ENCODE assay signal across 9 cellular contexts in genomic region chr12:83823386-83824045, GRCh38.
A peak's percentile ranks its signal among the peaks of the same experiment; 100 is the strongest.
DNase-seq lines count a peak whose midpoint lies in the region; ATAC-seq, FAIRE-seq and TF ChIP-seq lines count a peak whose summit lies in the region.
"Had no signal": no experiment of that assay in that cellular context is flagged by ENCODE, and none has a peak within 500 bp of the region (broad histone marks: within the 10 kb centered on the region; RNA-seq: fewer than 3 reads in every experiment).

No MANE protein-coding gene starts in this region.

- H4K5ac ChIP-seq in mesendoderm (ENCODE audit: low read length) = no peak overlapping the region

- H3K27ac ChIP-seq in K562 (ENCODE audit: extremely low read depth, low read depth, low read length) (no peak overlapping the region), mesendoderm (ENCODE audit: low read depth, low read length) (no peak overlapping the region)
- H3K27ac ChIP-seq: VCaP had no signal

- H4K20me1 ChIP-seq in K562 (replicated peaks; ENCODE audit: control insufficient read depth, insufficient read depth, low read length) = no peaks in the 10 kb centered on the region

- peak in 1 of 2 experiments; percentile 49; a peak in 3 of 4 replicates for TF ChIP-seq RAD21 in K562 (CRISPR knock-in tag; conservative IDR thresholded peaks at IDR 0.05 in 1 of 2, IDR thresholded peaks at IDR 0.05 in 1 of 2)

- no peak for TF ChIP-seq EP300 in K562 (IDR thresholded peaks at IDR 0.05; ENCODE audit: low read length)

- no peaks in the 10 kb centered on the region; the same call in 1 of the 2 replicates for H3K9me3 ChIP-seq in K562 (replicated peaks; ENCODE audit: control insufficient read depth, insufficient read depth, low read depth, low read length)

- H2BK5ac ChIP-seq in mesendoderm (ENCODE audit: low read length) = no peak overlapping the region

- H3K4me2 ChIP-seq in K562 (ENCODE audit: insufficient read depth, low read length) = no peak overlapping the region
- no peak overlapping the region for H3K4me2 ChIP-seq in mesendoderm (ENCODE audit: low read length)

- H3K23ac ChIP-seq in mesendoderm (ENCODE audit: low read length) = no peak overlapping the region

- H2BK15ac ChIP-seq in mesendoderm (replicated peaks; ENCODE audit: low read depth) = no peak overlapping the region

- CTCF ChIA-PET in K562 (lab: Yijun Ruan, JAX; ENCODE audit: low intra/inter-chr PET ratio) = no interaction called here

- H3K9ac ChIP-seq in K562 (ENCODE audit: insufficient read depth in 1 of 2, low read depth in 2 of 2, low read length in 2 of 2) (no peak overlapping the region), mesendoderm (ENCODE audit: low read length) (no peak overlapping the region)

- H2AK5ac ChIP-seq in mesendoderm (ENCODE audit: low read length) = no peak overlapping the region

- H3K56ac ChIP-seq in mesendoderm (ENCODE audit: low read length) = no peak overlapping the region

- H3K4me1 ChIP-seq in K562 (replicated peaks in 1 of 2; ENCODE audit: control insufficient read depth in 2 of 2, insufficient read depth in 2 of 2, low read length in 2 of 2) (no peaks in the 10 kb centered on the region), mesendoderm (ENCODE audit: control insufficient read depth, low read depth, low read length) (no peaks in the 10 kb centered on the region)

- H3K27me3 ChIP-seq in K562 (ENCODE audit: control insufficient read depth in 2 of 2, insufficient read depth in 2 of 2, low read length in 2 of 2) (no peaks in the 10 kb centered on the region), mesendoderm (ENCODE audit: insufficient read depth, low read length, poor library complexity) (no peaks in the 10 kb centered on the region)

- TF ChIP-seq CTCF in K562 (IDR thresholded peaks at IDR 0.05 in 2 of 3, conservative IDR thresholded peaks at IDR 0.05 in 1 of 3; ENCODE audit: insufficient read depth in 2 of 3, low read depth in 1 of 3, low read length in 3 of 3) = peak; percentile 23 to 40 (median 25); a peak in 3 of 6 replicates

- ATAC-seq in GM19023 (IDR thresholded peaks at IDR 0.05; ENCODE audit: unreplicated experiment) = peak; percentile 92
- peak; percentile 87 for ATAC-seq in HG03064 (IDR thresholded peaks at IDR 0.05; ENCODE audit: low read depth, unreplicated experiment)
- ATAC-seq in K562 = peak; percentile 49; the same call in 1 of the 3 replicates

- DNase-seq in Daoy (ENCODE audit: low read depth) (peak; percentile 33), NCI-H526 treated with DMSO at 0.1 percent for 48 hours (lab: John Stamatoyannopoulos, UW) (peak; percentile 32), K562 (ENCODE audit: extremely low read depth in 1 of 4, low spot score in 3 of 4) (peak in 3 of 4 experiments; percentile 5 to 20 (median 5)), mesendoderm (peak; percentile 91), NCI-H1436 treated with DMSO at 0.1 percent for 48 hours (lab: John Stamatoyannopoulos, UW) (no peak)
- DNase-seq in central memory CD4-positive, alpha-beta T cell = no peak

- H2AFZ ChIP-seq in K562 (ENCODE audit: low read depth, low read length) = no peak overlapping the region

- H3K4ac ChIP-seq in mesendoderm (ENCODE audit: low read depth, low read length) = no peak overlapping the region

- no peaks in the 10 kb centered on the region for H3K9me1 ChIP-seq in K562 (ENCODE audit: control insufficient read depth, insufficient read depth, low read length)

- no peak overlapping the region for H4K8ac ChIP-seq in mesendoderm (ENCODE audit: low read depth, low read length)

- no peak for FAIRE-seq in K562 (lab: Jason Lieb, UNC)

- intact Hi-C loops in K562 (cut with micrococcal nuclease) = loop anchor here (5.0 kb wide), 1 partner anchor 1136 kb away; the partner anchor contains the start of gene TMTC2

- in situ Hi-C loops in K562 (cut with MboI) = no loop called here

- no TSS peak for BruUV-seq in K562 (replicated peaks; lab: Mats Ljungman, UMichigan)

- no peaks in the 10 kb centered on the region for H3K79me2 ChIP-seq in K562 (ENCODE audit: control insufficient read depth, insufficient read depth, low read length)
- H3K79me2 ChIP-seq in mesendoderm (ENCODE audit: control insufficient read depth, insufficient read depth, low read length) = no peaks in the 10 kb centered on the region

- WGBS in K562 (ENCODE audit: insufficient coverage, low coverage, missing lambda C conversion rate) = 0% methylated on average over 8 of the region's 8 CpGs
- no CpG with 5 or more reads among the region's 8 CpGs for WGBS in mesendoderm (ENCODE audit: extremely low coverage, insufficient coverage, low lambda C conversion rate)

- H3K79me1 ChIP-seq in mesendoderm (ENCODE audit: low read length) = no peaks in the 10 kb centered on the region

- POLR2A ChIA-PET in K562 (lab: Yijun Ruan, JAX) = no interaction called here

- TF ChIP-seq POLR2A in K562 (conservative IDR thresholded peaks at IDR 0.05) = no peak

- H2BK120ac ChIP-seq in mesendoderm (ENCODE audit: low read depth, low read length) = no peak overlapping the region

- H3K36me3 ChIP-seq in K562 (ENCODE audit: control insufficient read depth, insufficient read depth, low read length) (no peaks in the 10 kb centered on the region), mesendoderm (ENCODE audit: control insufficient read depth, insufficient read depth, low read length) (no peaks in the 10 kb centered on the region)

- no peak overlapping the region for H3K4me3 ChIP-seq in K562
- H3K4me3 ChIP-seq in mesendoderm (ENCODE audit: low read length) = no peak overlapping the region

- no peak overlapping the region for H3K18ac ChIP-seq in mesendoderm (ENCODE audit: low read length)

TF ChIP-seq in K562, 482 proteins besides CTCF, POLR2A, EP300 and RAD21:
- no peak for TF ChIP-seq NKRF (IDR thresholded peaks at IDR 0.05; ENCODE audit: borderline replicate concordance)
- TF ChIP-seq STAG1 (CRISPR knock-in tag; IDR thresholded peaks at IDR 0.05; ENCODE audit: borderline replicate concordance) = peak; percentile 60; the same call in 1 of the 2 replicates
- TF ChIP-seq EHMT2 (IDR thresholded peaks at IDR 0.05) = no peak
- no peak for TF ChIP-seq MYC (IDR thresholded peaks at IDR 0.05; ENCODE audit: low read depth, low read length)
- no peak for TF ChIP-seq MYC (CRISPR knock-in tag; IDR thresholded peaks at IDR 0.05; ENCODE audit: borderline replicate concordance, low read depth)

Comparison
In these comparisons a context has a peak if more than half of its experiments do, and no peak if none do; other contexts are left out.
1. DNase-seq: peak in Daoy (single experiment), NCI-H526 treated with DMSO at 0.1 percent for 48 hours (single experiment), K562 (3 of 4) and mesendoderm (single experiment); none in central memory CD4-positive, alpha-beta T cell (single experiment) and NCI-H1436 treated with DMSO at 0.1 percent for 48 hours (single experiment).
2. Peak in every context shown above with its lines, with median percentiles within 50 percentile points of each other: ATAC-seq.